ENCODE assay signal across 8 cellular contexts in the genomic region with DNA sequence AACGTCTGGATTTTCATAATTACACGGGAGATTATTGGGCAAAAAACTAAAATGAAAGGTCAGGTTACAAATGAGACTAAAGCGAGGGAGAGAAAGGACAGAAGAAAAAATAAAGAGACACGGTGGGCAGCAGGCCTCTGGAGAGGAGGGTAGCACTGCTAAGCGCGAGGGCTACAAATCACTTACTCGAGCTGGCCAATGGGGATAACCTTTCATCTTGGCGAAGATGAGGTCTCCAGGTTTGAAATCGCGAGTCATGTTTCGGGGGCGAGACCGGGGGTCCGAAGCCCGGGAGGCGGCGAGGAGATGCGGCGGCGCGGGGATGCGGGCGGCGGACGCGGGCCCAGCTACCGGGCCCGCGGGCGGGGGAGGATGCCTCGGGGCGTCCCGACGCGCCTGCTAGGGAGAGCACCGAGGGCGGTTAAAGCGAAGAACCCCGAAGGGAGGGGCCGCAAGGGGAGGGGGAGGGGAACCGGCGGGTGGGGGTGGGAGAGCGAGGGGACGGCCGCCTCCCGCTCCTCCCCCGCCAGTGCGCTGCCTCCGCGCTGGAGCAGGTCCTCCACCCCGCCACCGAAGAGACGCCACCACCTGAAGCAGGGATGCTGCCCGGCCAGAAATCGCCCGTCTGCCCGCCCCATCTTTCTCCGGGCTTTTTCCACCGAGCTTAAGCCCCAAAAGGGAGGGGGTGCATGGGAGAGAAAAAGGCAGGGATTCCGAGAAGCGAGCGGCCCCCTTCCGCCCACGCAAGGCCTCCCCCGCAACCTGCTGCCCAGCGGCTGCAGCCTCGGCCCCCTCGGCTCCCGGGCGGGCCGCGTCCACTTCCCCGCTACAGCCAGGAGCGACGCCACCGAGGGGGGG. TPM values are rescaled to one million over a fixed set of nuclear protein-coding genes. Genes with fewer than 3 reads are reported as not detected.
DNase-seq lines count a peak whose midpoint lies in the region; ATAC-seq and TF ChIP-seq lines count a peak whose summit lies in the region.

No MANE protein-coding gene starts in this region.

- H3K36me3 ChIP-seq in Karpas-422 (ENCODE audit: insufficient read depth, low read length) (peaks cover 36% of the 10 kb centered on the region), right lobe of liver (peaks cover 0 to 23% (median 0%) of the 10 kb centered on the region in 4 donors)

- no peaks in the 10 kb centered on the region for H3K27me3 Mint-ChIP-seq in chondrocyte (ENCODE audit: low read depth)

- peak overlapping the region; percentile 90 for H3K4me2 ChIP-seq in Karpas-422 (ENCODE audit: low read depth, low read length, poor library complexity, severe bottlenecking)

- TF ChIP-seq CTCF in chondrocyte (IDR thresholded peaks at IDR 0.05), result no peak
- TF ChIP-seq CTCF in right lobe of liver (IDR thresholded peaks at IDR 0.05), result no peak

- no peak for TF ChIP-seq POLR2A in right lobe of liver (IDR thresholded peaks at IDR 0.05)

- no peaks in the 10 kb centered on the region for H3K9me2 ChIP-seq in Karpas-422 (replicated peaks; ENCODE audit: insufficient read depth, low read length)

- peak overlapping the region; percentile 95 for H3K27ac Mint-ChIP-seq in chondrocyte (ENCODE audit: unreplicated experiment)

- peaks cover 44% of the 10 kb centered on the region for H3K4me1 ChIP-seq in Karpas-422 (ENCODE audit: low read length)
- H3K4me1 ChIP-seq in right lobe of liver, result peaks cover 0 to 9% (median 0%) of the 10 kb centered on the region in 4 donors

- peak overlapping the region; percentile 72 for H3K27ac ChIP-seq in Karpas-422 (ENCODE audit: low read length)
- H3K27ac ChIP-seq in right lobe of liver, result peak overlapping the region; percentile 82 to 90 (median 83)

- H3K79me2 ChIP-seq in Karpas-422 (ENCODE audit: low read length), result peaks cover 55% of the 10 kb centered on the region

- peaks cover 27% of the 10 kb centered on the region for H3K4me1 Mint-ChIP-seq in chondrocyte (ENCODE audit: low read depth)

- H3K9me3 Mint-ChIP-seq in chondrocyte (ENCODE audit: low read depth), result no peaks in the 10 kb centered on the region

- peaks cover 12% of the 10 kb centered on the region for H3K36me3 Mint-ChIP-seq in chondrocyte (ENCODE audit: low read depth)

- H2AFZ ChIP-seq in Karpas-422 (ENCODE audit: low read length), result peak overlapping the region; percentile 82; the same call in 1 of the 2 replicates

- peaks cover 10% of the 10 kb centered on the region for H4K20me1 ChIP-seq in Karpas-422 (ENCODE audit: insufficient read depth, low read depth, low read length)

- intact Hi-C loops in right lobe of liver (cut with DNase I), result no loop called here

- WGBS in right lobe of liver (ENCODE audit: insufficient coverage, low coverage, low lambda C conversion rate, missing lambda C conversion rate), result 6% methylated on average over 15 of the region's 76 CpGs

- peak overlapping the region; percentile 93 for H3K4me3 Mint-ChIP-seq in chondrocyte (ENCODE audit: unreplicated experiment)

- H3K4me3 ChIP-seq in Karpas-422 (ENCODE audit: low read length), result peak overlapping the region; percentile 70
- H3K4me3 ChIP-seq in right lobe of liver, result peak overlapping the region; percentile 84 to 97 (median 93)

- H3K9me3 ChIP-seq in Karpas-422 (ENCODE audit: low read length) (no peaks in the 10 kb centered on the region), right lobe of liver (no peaks in the 10 kb centered on the region)

- H3K9ac ChIP-seq in Karpas-422 (ENCODE audit: low read length), result peak overlapping the region; percentile 98

- ATAC-seq in GM21737 (IDR thresholded peaks at IDR 0.05; ENCODE audit: unreplicated experiment), result peak; percentile 34
- ATAC-seq in right lobe of liver, result peak; percentile 71 to 79 (median 75)

- no peaks in the 10 kb centered on the region for H3K27me3 ChIP-seq in Karpas-422 (ENCODE audit: low read length)
- H3K27me3 ChIP-seq in right lobe of liver, result no peaks in the 10 kb centered on the region

- peak; percentile 54 for DNase-seq in ELF-1 (ENCODE audit: low read depth, low spot score)
- peak; percentile 81 for DNase-seq in Karpas-422
- peak; percentile 45 to 47 for DNase-seq in activated CD4-positive, alpha-beta T cell treated with anti-CD3 and anti-CD28 coated beads for 24 hours (ENCODE audit: low read depth in 2 of 2)
- no peak for DNase-seq in chondrocyte (ENCODE audit: low spot score)
- peak; percentile 57 to 64 (median 59) for DNase-seq in right lobe of liver
- peak; percentile 45 to 47 for DNase-seq in stimulated activated CD4-positive, alpha-beta T cell treated with anti-CD3 and anti-CD28 coated beads, Interleukin-4, amount 100 ng/mL, for 48 hours (ENCODE audit: low read depth in 2 of 2)
- no peak for DNase-seq in DMS153 treated with DMSO at 0.1 percent for 48 hours (lab: John Stamatoyannopoulos, UW; ENCODE audit: unreplicated experiment)

RNA-seq across cellular contexts. Expression of a gene that starts 0.6 kb away (rescaled TPM):
- total RNA-seq in Karpas-422 (2014; rRNA removed; shearing (Covaris generic); ENCODE audit: low replicate concordance), result 88.9 and 118 TPM in 2 replicates
- total RNA-seq in chondrocyte (40.3 to 54.0 TPM (median 44.6 TPM) in 3 replicates), right lobe of liver (10 to 100 TPM in 5 of 6 experiments, 1 to 10 TPM in 1; 8.4 to 19.0 (median 12.0) TPM)

RNA-seq across cellular contexts. Expression of a gene that starts 42.7 kb away (rescaled TPM):
- 2.7 and 3.1 TPM in 2 replicates for total RNA-seq in Karpas-422 (2014; rRNA removed; shearing (Covaris generic); ENCODE audit: low replicate concordance)
- total RNA-seq in chondrocyte (2.6 to 6.3 TPM (median 3.2 TPM) in 3 replicates), right lobe of liver (under 1 TPM; 0.42 to 0.80 (median 0.45) TPM)

Comparison
In these comparisons a context has a peak if more than half of its experiments do, and no peak if none do; other contexts are left out.
1. DNase-seq: peak in ELF-1 (single experiment), Karpas-422 (single experiment), activated CD4-positive, alpha-beta T cell treated with anti-CD3 and anti-CD28 coated beads for 24 hours (2 of 2), right lobe of liver (3 of 3) and stimulated activated CD4-positive, alpha-beta T cell treated with anti-CD3 and anti-CD28 coated beads, Interleukin-4, amount 100 ng/mL, for 48 hours (2 of 2); none in chondrocyte (single experiment) and DMS153 treated with DMSO at 0.1 percent for 48 hours (single experiment).